In the genomic region with DNA sequence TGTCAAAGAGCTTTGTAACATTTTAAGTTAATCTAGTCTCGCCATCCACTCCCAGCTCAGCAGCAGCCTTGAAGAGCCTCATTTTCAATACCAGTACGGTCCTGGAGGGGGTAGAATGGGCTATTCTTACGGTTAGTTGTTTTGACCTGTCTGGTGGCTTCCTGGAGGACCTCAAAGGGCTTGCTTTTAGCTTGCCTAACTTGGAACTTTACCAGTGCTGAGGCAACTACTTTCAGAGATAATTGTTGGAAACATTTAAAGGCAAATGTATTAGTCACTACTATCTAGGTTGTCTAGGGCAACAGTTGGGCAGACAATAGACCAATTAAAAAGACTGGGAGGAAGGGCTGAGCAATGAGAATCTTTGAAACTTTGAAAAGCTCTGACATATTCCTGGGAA, we compare ENCODE assay signal across 1 cellular context.
TF ChIP-seq lines count a peak whose summit lies in the region.

No MANE protein-coding gene starts in this region.

TF ChIP-seq in IMR-90, 13 proteins besides CTCF, POLR2A, EP300 and RAD21 (continued from another document):
- no peak for TF ChIP-seq FOS (IDR thresholded peaks at IDR 0.05; ENCODE audit: low read depth, low read length)
